In genomic region chr12:26112703-26113147, GRCh38 we compare ENCODE assay signal across 11 cellular contexts. TPM values are rescaled to one million over a fixed set of nuclear protein-coding genes. Genes with fewer than 3 reads are reported as not detected.
DNase-seq lines count a peak whose midpoint lies in the region; ATAC-seq, FAIRE-seq and TF ChIP-seq lines count a peak whose summit lies in the region.
"Had no signal": no experiment of that assay in that cellular context is flagged by ENCODE, and none has a peak within 500 bp of the region (broad histone marks: within the 10 kb centered on the region; RNA-seq: fewer than 3 reads in every experiment).

No MANE protein-coding gene starts in this region.

- H4K8ac ChIP-seq in H1 (ENCODE audit: extremely low read depth, insufficient read depth, low read length): no peak overlapping the region

- peak; percentile 57 for FAIRE-seq in H1 (lab: Jason Lieb, UNC)

- H3K36me3 ChIP-seq in Loucy (ENCODE audit: insufficient read depth, low read length) (no peaks in the 10 kb centered on the region), H1 (ENCODE audit: control insufficient read depth in 2 of 4, insufficient read depth in 4 of 4, low read length in 3 of 4) (no peaks in the 10 kb centered on the region), skeletal muscle tissue (ENCODE audit: control insufficient read depth in 3 of 3, insufficient read depth in 3 of 3, low read length in 3 of 3) (no peaks in the 10 kb centered on the region)

- no peak overlapping the region for H3K9ac ChIP-seq in Loucy (ENCODE audit: low read depth, low read length, poor library complexity, severe bottlenecking)
- H3K9ac ChIP-seq in H1 (replicated peaks in 1 of 4; ENCODE audit: extremely low read depth in 1 of 4, low read depth in 3 of 4, low read length in 3 of 4): no peak overlapping the region
- peak overlapping the region in 2 of 3 donors; percentile 1 to 10 for H3K9ac ChIP-seq in skeletal muscle tissue (ENCODE audit: low read depth in 1 of 3, low read length in 3 of 3)

- intact Hi-C loops in activated CD4-positive, alpha-beta T cell treated with anti-CD3 and anti-CD28 coated beads for 36 hours (cut with DNase I, micrococcal nuclease): loop anchor here (5.0 to 10.0 kb wide), 3 partner anchors 312 to 1130 kb away; partner anchors contain the start of gene STK38L (in 1 of the 2)

- H2BK120ac ChIP-seq in H1 (replicated peaks; ENCODE audit: low read depth, low read length): no peak overlapping the region

- no peaks in the 10 kb centered on the region for H3F3A ChIP-seq in Loucy (ENCODE audit: low read depth)

- DNase-seq in NCI-H1417 (lab: John Stamatoyannopoulos, UW): peak in 2 of 3 experiments; percentile 82 to 95
- no peak for DNase-seq in NCI-H1417 treated with DMSO at 0.1 percent for 48 hours (lab: John Stamatoyannopoulos, UW)
- no peak for DNase-seq in H1 (ENCODE audit: low read depth in 1 of 2, low spot score in 2 of 2)
- no peak for DNase-seq in hepatic stellate cell (ENCODE audit: low spot score)
- DNase-seq in stimulated activated naive CD8-positive, alpha-beta T cell treated with anti-CD3 and anti-CD28 coated beads, Interleukin-15, Interleukin-2, amounts not matched to agents 100 U/mL and 50 U/mL, for 24 hours: no peak
- DNase-seq in activated CD4-positive, alpha-beta T cell treated with anti-CD3 and anti-CD28 coated beads for 36 hours: no peak
- DNase-seq: activated CD8-positive, alpha-beta memory T cell treated with anti-CD3 and anti-CD28 coated beads for 24 hours; HCEC 1CT had no signal

- no peaks in the 10 kb centered on the region for H3K79me1 ChIP-seq in H1 (ENCODE audit: low read depth, low read length)

- H4K20me1 ChIP-seq in Loucy (ENCODE audit: insufficient read depth, low read length, poor library complexity, severe bottlenecking) (no peaks in the 10 kb centered on the region), H1 (replicated peaks in 1 of 2; ENCODE audit: control insufficient read depth in 1 of 2, insufficient read depth in 2 of 2, low read length in 2 of 2) (no peaks in the 10 kb centered on the region)

- TF ChIP-seq POLR2A in H1 (IDR thresholded peaks at IDR 0.05; ENCODE audit: control extremely low read depth in 1 of 2, low read depth in 2 of 2, low read length in 2 of 2): no peak

- no peaks in the 10 kb centered on the region for H3K79me2 ChIP-seq in Loucy (ENCODE audit: insufficient read depth, low read length)
- H3K79me2 ChIP-seq in H1 (ENCODE audit: control insufficient read depth in 1 of 2, insufficient read depth in 2 of 2, low read length in 2 of 2): no peaks in the 10 kb centered on the region

- H3K9me3 Mint-ChIP-seq in activated CD4-positive, alpha-beta T cell treated with anti-CD3 and anti-CD28 coated beads for 36 hours (ENCODE audit: low read depth): no peaks in the 10 kb centered on the region
- H3K9me3 Mint-ChIP-seq: dendritic cell treated with granulocyte-macrophage colony-stimulating factor and Interleukin-4, amounts not matched to agents 40 ng/mL and 50 ng/mL, for 4 days had no signal

- peaks cover 18% of the 10 kb centered on the region for H3K4me1 ChIP-seq in Loucy (ENCODE audit: insufficient read depth, low read length, poor library complexity, severe bottlenecking)
- peaks cover 0 to 18% (median 16%) of the 10 kb centered on the region in 4 experiments; a peak in 5 of 7 replicates for H3K4me1 ChIP-seq in H1 (replicated peaks in 1 of 4; ENCODE audit: control insufficient read depth in 3 of 4, insufficient read depth in 4 of 4, low read length in 3 of 4)
- peaks cover 55 to 84% (median 70%) of the 10 kb centered on the region in 3 donors for H3K4me1 ChIP-seq in skeletal muscle tissue (ENCODE audit: control insufficient read depth in 3 of 3, insufficient read depth in 3 of 3, low read length in 3 of 3)

- TF ChIP-seq RAD21 in H1 (IDR thresholded peaks at IDR 0.05 in 1 of 2, conservative IDR thresholded peaks at IDR 0.05 in 1 of 2; ENCODE audit: low read depth in 2 of 2, low read length in 2 of 2): no peak

- no peak overlapping the region for H3K14ac ChIP-seq in H1 (ENCODE audit: insufficient read length)

- H3K27ac ChIP-seq in H1 (ENCODE audit: low read depth, low read length) (no peak overlapping the region), skeletal muscle tissue (ENCODE audit: low read depth, low read length) (peak overlapping the region; percentile 98)

- H3K4me3 Mint-ChIP-seq in activated CD4-positive, alpha-beta T cell treated with anti-CD3 and anti-CD28 coated beads for 36 hours: no peak overlapping the region
- H3K4me3 Mint-ChIP-seq: dendritic cell treated with granulocyte-macrophage colony-stimulating factor and Interleukin-4, amounts not matched to agents 40 ng/mL and 50 ng/mL, for 4 days had no signal

- H3K9me3 ChIP-seq in Loucy (ENCODE audit: insufficient read depth, low read depth, low read length): no peaks in the 10 kb centered on the region
- no peaks in the 10 kb centered on the region for H3K9me3 ChIP-seq in H1 (ENCODE audit: insufficient read depth in 2 of 2, low read depth in 1 of 2, low read length in 1 of 2)
- no peaks in the 10 kb centered on the region for H3K9me3 ChIP-seq in skeletal muscle tissue (ENCODE audit: control insufficient read depth in 3 of 3, low read length in 3 of 3)

- no peaks in the 10 kb centered on the region for H3K36me3 Mint-ChIP-seq in activated CD4-positive, alpha-beta T cell treated with anti-CD3 and anti-CD28 coated beads for 36 hours (ENCODE audit: low read depth)

- CTCF ChIA-PET in H1 (lab: Charles Lee; ENCODE audit: partially characterized antibody): interaction anchor here (1.7 kb wide), 1 partner anchor 10 kb away, joined by 4 read pairs; no protein-coding TSS in a partner anchor
- CTCF ChIA-PET in activated CD4-positive, alpha-beta T cell treated with anti-CD3 and anti-CD28 coated beads for 36 hours (lab: Charles Lee): no interaction called here

- no peak overlapping the region for H3K23ac ChIP-seq in H1 (ENCODE audit: insufficient read length)

- no peak for TF ChIP-seq EP300 in H1 (IDR thresholded peaks at IDR 0.05; ENCODE audit: borderline replicate concordance in 1 of 2, low read depth in 2 of 2, low read length in 2 of 2)

- no peak overlapping the region; the same call in 1 of the 2 replicates for H2BK5ac ChIP-seq in H1 (ENCODE audit: low read depth, low read length)

- peak overlapping the region; percentile 78 for H3K4me2 ChIP-seq in Loucy (ENCODE audit: low read depth, low read length, poor library complexity, severe bottlenecking)
- H3K4me2 ChIP-seq in H1 (ENCODE audit: insufficient read depth in 1 of 2, low read depth in 2 of 2, low read length in 2 of 2): peak overlapping the region; percentile 61 to 84

- TF ChIP-seq CTCF in Loucy (conservative IDR thresholded peaks at IDR 0.05; ENCODE audit: low read length): no peak
- no peak for TF ChIP-seq CTCF in H1 (IDR thresholded peaks at IDR 0.05; ENCODE audit: control extremely low read depth in 1 of 3, insufficient read depth in 1 of 3, low read depth in 1 of 3, low read length in 3 of 3)

- 7% methylated on average over 8 of the region's 8 CpGs; no CpG with 5 or more reads in 1 of the 2 experiments for WGBS in H1 (ENCODE audit: extremely low coverage in 1 of 2, insufficient coverage in 1 of 2, insufficient read length in 1 of 2, insufficient replicate concordance in 2 of 2, low coverage in 1 of 2, low lambda C conversion rate in 2 of 2, missing lambda C conversion rate in 1 of 2), 2 experiments

- no peak overlapping the region for H4K5ac ChIP-seq in H1 (ENCODE audit: insufficient read length, low read depth, low read length)

- H3K27ac Mint-ChIP-seq in activated CD4-positive, alpha-beta T cell treated with anti-CD3 and anti-CD28 coated beads for 36 hours: no peak overlapping the region

- H3K4me3 ChIP-seq in Loucy (ENCODE audit: low read length, poor library complexity, severe bottlenecking): no peak overlapping the region
- peak overlapping the region; percentile 21 to 78 (median 48); a peak in 5 of 8 replicates for H3K4me3 ChIP-seq in H1 (ENCODE audit: extremely low read depth in 1 of 4, insufficient read depth in 2 of 4, low read depth in 3 of 4, low read length in 4 of 4)
- H3K4me3 ChIP-seq in skeletal muscle tissue (ENCODE audit: low read length in 3 of 3): no peak overlapping the region

- POLR2A ChIA-PET in H1 (lab: Charles Lee; ENCODE audit: partially characterized antibody): interaction anchor here (0.9 to 4.5 kb wide), 4 partner anchors 11 to 22 kb away, joined by 3 to 42 read pairs (median 4); partner anchors contain the start of gene BHLHE41
- POLR2A ChIA-PET in activated CD4-positive, alpha-beta T cell treated with anti-CD3 and anti-CD28 coated beads for 36 hours (lab: Charles Lee): no interaction called here

- H3K4ac ChIP-seq in H1 (replicated peaks; ENCODE audit: insufficient read length, low read depth, low read length): no peak overlapping the region

- peaks cover 33% of the 10 kb centered on the region for H3K27me3 Mint-ChIP-seq in activated CD4-positive, alpha-beta T cell treated with anti-CD3 and anti-CD28 coated beads for 36 hours

- H3K9me2 ChIP-seq in Loucy (replicated peaks; ENCODE audit: low read depth, low read length): no peaks in the 10 kb centered on the region

- H2AFZ ChIP-seq in Loucy (ENCODE audit: low read length): no peak overlapping the region
- no peak overlapping the region for H2AFZ ChIP-seq in H1 (ENCODE audit: low read length)

- no peak overlapping the region for H3K56ac ChIP-seq in H1 (replicated peaks; ENCODE audit: insufficient read length, low read depth, low read length)

- H4K91ac ChIP-seq in H1 (replicated peaks; ENCODE audit: insufficient read length, low read length): no peak overlapping the region

- no peak overlapping the region for H2BK20ac ChIP-seq in H1 (ENCODE audit: low read length)

- H2BK12ac ChIP-seq in H1 (ENCODE audit: low read depth, low read length): peak overlapping the region; percentile 14; the same call in 1 of the 2 replicates

- H2BK15ac ChIP-seq in H1 (ENCODE audit: low read length): no peak overlapping the region

- H3K27me3 ChIP-seq in Loucy (ENCODE audit: insufficient read depth, low read length, poor library complexity, severe bottlenecking): no peaks in the 10 kb centered on the region
- H3K27me3 ChIP-seq in H1 (replicated peaks in 1 of 4; ENCODE audit: control insufficient read depth in 3 of 4, extremely low read depth in 1 of 4, insufficient read depth in 3 of 4, low read length in 3 of 4): peaks cover 0 to 16% (median 15%) of the 10 kb centered on the region in 4 experiments; a peak in 6 of 7 replicates
- H3K27me3 ChIP-seq in skeletal muscle tissue (ENCODE audit: control insufficient read depth in 3 of 3, insufficient read depth in 3 of 3, low read length in 3 of 3): no peaks in the 10 kb centered on the region

- no peak for ATAC-seq in stimulated activated naive CD8-positive, alpha-beta T cell treated with anti-CD3 and anti-CD28 coated beads, Interleukin-15, Interleukin-2, amounts not matched to agents 100 U/mL and 50 U/mL, for 24 hours
- ATAC-seq in activated CD4-positive, alpha-beta T cell treated with anti-CD3 and anti-CD28 coated beads for 36 hours: no peak

- peaks cover 11% of the 10 kb centered on the region for H3K4me1 Mint-ChIP-seq in activated CD4-positive, alpha-beta T cell treated with anti-CD3 and anti-CD28 coated beads for 36 hours

- no peak overlapping the region for H2AK5ac ChIP-seq in H1 (ENCODE audit: low read depth, low read length)

- H3K18ac ChIP-seq in H1 (ENCODE audit: extremely low read depth, low read length): no peak overlapping the region

- peaks cover 2% of the 10 kb centered on the region; the same call in 1 of the 2 replicates for H3K23me2 ChIP-seq in H1 (ENCODE audit: low read depth, low read length)

RNA-seq across cellular contexts. Expression of gene BHLHE41, which starts 12.1 kb away (rescaled TPM):
- total RNA-seq in H1 (2021; fragmentation: NEBNext Ultra II Directional; extraction: Animal tissue kit (Norgen Biotek cat#: 25700)): 1.6 and 3.4 TPM in 2 replicates
- polyA plus RNA-seq in H1 (2011; rRNA removed): 0.58 and 1.1 TPM in 2 replicates
- 0.49 TPM for polyA plus RNA-seq in H1 (2011; cell fraction: cytosol; rRNA removed)
- 2.5 TPM for polyA plus RNA-seq in H1 (2011; cell fraction: nucleus; rRNA removed)
- polyA plus RNA-seq in H1 (2012, experiment 1 of 2): 0.73 to 2.2 TPM (median 0.84 TPM) in 4 replicates
- 0.09 TPM for polyA plus RNA-seq in H1 (2012, experiment 2 of 2)
- polyA plus RNA-seq in H1 (2013, experiment 1 of 2): 5.3 TPM
- polyA plus RNA-seq in H1 (2013, experiment 2 of 2): 5.5 TPM
- polyA minus RNA-seq in H1 (2011; rRNA and poly(A)+ RNA removed): 0.79 and 1.1 TPM in 2 replicates
- 0.37 TPM for polyA minus RNA-seq in H1 (2011; cell fraction: cytosol; rRNA and poly(A)+ RNA removed)
- 0.20 TPM for polyA minus RNA-seq in H1 (2011; cell fraction: nucleus; rRNA and poly(A)+ RNA removed)
- 1.0 TPM for total RNA-seq in skeletal muscle tissue
- not detected for total RNA-seq in activated CD4-positive, alpha-beta T cell treated with anti-CD3 and anti-CD28 coated beads for 36 hours

Comparison
In these comparisons a context has a peak if more than half of its experiments do, and no peak if none do; other contexts are left out.
1. DNase-seq: peak in NCI-H1417 (2 of 3); none in NCI-H1417 treated with DMSO at 0.1 percent for 48 hours (single experiment), H1 (0 of 2), hepatic stellate cell (single experiment), stimulated activated naive CD8-positive, alpha-beta T cell treated with anti-CD3 and anti-CD28 coated beads, Interleukin-15, Interleukin-2, amounts not matched to agents 100 U/mL and 50 U/mL, for 24 hours (single experiment) and activated CD4-positive, alpha-beta T cell treated with anti-CD3 and anti-CD28 coated beads for 36 hours (single experiment).
2. H3K4me3 ChIP-seq: peak in H1 (4 of 4); none in Loucy (single experiment) and skeletal muscle tissue (0 of 3).
3. H3K9ac ChIP-seq: peak in skeletal muscle tissue (2 of 3); none in Loucy (single experiment) and H1 (0 of 4).